Comparison of ENCODE assay signal across 15 cellular contexts in genomic region chr10:132454296-132455198, GRCh38.
"Had no signal": no experiment of that assay in that cellular context is flagged by ENCODE, and none has a peak within 500 bp of the region (broad histone marks: within the 10 kb centered on the region; RNA-seq: fewer than 3 reads in every experiment).

No MANE protein-coding gene starts in this region.

- H3K27me3 ChIP-seq: foreskin keratinocyte, neutrophil, testis, upper lobe of left lung had no signal

- ATAC-seq: activated CD4-positive, alpha-beta T cell treated with anti-CD3 and anti-CD28 coated beads for 36 hours; activated CD8-positive, alpha-beta memory T cell treated with anti-CD3 and anti-CD28 coated beads, Interleukin-2, amount 10 ng/mL, durations not matched to agents 7 days and 5 days; foreskin keratinocyte; naive thymus-derived CD4-positive, alpha-beta T cell; stimulated activated naive CD8-positive, alpha-beta T cell treated with anti-CD3 and anti-CD28 coated beads, Interleukin-15, amount 100 ng/mL, for 72 hours had no signal

- H3K27ac ChIP-seq: foreskin keratinocyte, neutrophil had no signal

- H3K4me3 ChIP-seq: testis, upper lobe of left lung had no signal

- DNase-seq: activated CD4-positive, alpha-beta memory T cell treated with anti-CD3 and anti-CD28 coated beads, Interleukin-2, amount 10 ng/mL, durations not matched to agents 7 days and 5 days; activated CD4-positive, alpha-beta T cell treated with anti-CD3 and anti-CD28 coated beads for 36 hours; activated CD8-positive, alpha-beta memory T cell treated with anti-CD3 and anti-CD28 coated beads, Interleukin-2, amount 10 ng/mL, durations not matched to agents 7 days and 5 days; activated naive CD4-positive, alpha-beta T cell; activated naive CD8-positive, alpha-beta T cell treated with anti-CD3 and anti-CD28 coated beads for 36 hours; amniotic stem cell; caudate nucleus; foreskin keratinocyte; left ventricle myocardium superior; naive thymus-derived CD4-positive, alpha-beta T cell; stimulated activated naive CD8-positive, alpha-beta T cell treated with anti-CD3 and anti-CD28 coated beads, Interleukin-15, amount 100 ng/mL, for 72 hours had no signal

- FAIRE-seq: TTC549 had no signal

- H3K36me3 ChIP-seq: neutrophil, upper lobe of left lung had no signal

- H3K9me3 ChIP-seq: neutrophil, testis, upper lobe of left lung had no signal
